In genomic region chr2:72497761-72498160, GRCh38 we compare ENCODE assay signal across 2 cellular contexts.
TF ChIP-seq lines count a peak whose summit lies in the region.

No MANE protein-coding gene starts in this region.

TF ChIP-seq in GM12878, 131 proteins besides CTCF, POLR2A, EP300 and RAD21 (continued from another document):
- TF ChIP-seq HDAC6 (IDR thresholded peaks at IDR 0.05; ENCODE audit: unreplicated experiment) (no peak), KDM1A (IDR thresholded peaks at IDR 0.05; ENCODE audit: borderline replicate concordance) (no peak), WRNIP1 (IDR thresholded peaks at IDR 0.05; ENCODE audit: borderline replicate concordance, low read depth, low read length) (no peak), NKRF (conservative IDR thresholded peaks at IDR 0.05) (no peak), PAX8 (IDR thresholded peaks at IDR 0.05) (no peak), STAT3 (IDR thresholded peaks at IDR 0.05; ENCODE audit: low read depth, low read length) (no peak), GATAD2B (conservative IDR thresholded peaks at IDR 0.05; ENCODE audit: low read depth) (no peak), EGR1 (IDR thresholded peaks at IDR 0.05; ENCODE audit: borderline replicate concordance in 1 of 2, low read depth in 2 of 2, low read length in 2 of 2) (no peak), RBBP5 (conservative IDR thresholded peaks at IDR 0.05) (no peak), NR2F1 (conservative IDR thresholded peaks at IDR 0.05) (no peak), BHLHE40 (IDR thresholded peaks at IDR 0.05; ENCODE audit: borderline replicate concordance in 1 of 2, low read depth in 2 of 2, low read length in 1 of 2) (no peak), BMI1 (IDR thresholded peaks at IDR 0.05; ENCODE audit: borderline replicate concordance) (no peak), CHD4 (IDR thresholded peaks at IDR 0.05) (no peak)

TF ChIP-seq in HEK293T, 16 proteins besides CTCF, POLR2A, EP300 and RAD21 (continued from another document):
- no peak for TF ChIP-seq PKNOX1 (IDR thresholded peaks at IDR 0.05)
- no peak for TF ChIP-seq LEF1 (IDR thresholded peaks at IDR 0.05; ENCODE audit: borderline replicate concordance)
- TF ChIP-seq CTBP1 (IDR thresholded peaks at IDR 0.05; ENCODE audit: borderline replicate concordance) = no peak
- TF ChIP-seq HDGF (IDR thresholded peaks at IDR 0.05; ENCODE audit: borderline replicate concordance) = no peak
- TF ChIP-seq FOXK2 (IDR thresholded peaks at IDR 0.05) = no peak
- TF ChIP-seq TARDBP (IDR thresholded peaks at IDR 0.05) = no peak
- TF ChIP-seq L3MBTL2 (conservative IDR thresholded peaks at IDR 0.05) = no peak
- no peak for TF ChIP-seq SP1 (IDR thresholded peaks at IDR 0.05)
- no peak for TF ChIP-seq ELF4 (IDR thresholded peaks at IDR 0.05)
- no peak for TF ChIP-seq FOXM1 (IDR thresholded peaks at IDR 0.05; ENCODE audit: borderline replicate concordance)
- TF ChIP-seq FOXA1 (IDR thresholded peaks at IDR 0.05) = no peak
- TF ChIP-seq BHLHE40 (IDR thresholded peaks at IDR 0.05; ENCODE audit: borderline replicate concordance) = no peak
- TF ChIP-seq ARNT (IDR thresholded peaks at IDR 0.05) = no peak
